In the genomic region with DNA sequence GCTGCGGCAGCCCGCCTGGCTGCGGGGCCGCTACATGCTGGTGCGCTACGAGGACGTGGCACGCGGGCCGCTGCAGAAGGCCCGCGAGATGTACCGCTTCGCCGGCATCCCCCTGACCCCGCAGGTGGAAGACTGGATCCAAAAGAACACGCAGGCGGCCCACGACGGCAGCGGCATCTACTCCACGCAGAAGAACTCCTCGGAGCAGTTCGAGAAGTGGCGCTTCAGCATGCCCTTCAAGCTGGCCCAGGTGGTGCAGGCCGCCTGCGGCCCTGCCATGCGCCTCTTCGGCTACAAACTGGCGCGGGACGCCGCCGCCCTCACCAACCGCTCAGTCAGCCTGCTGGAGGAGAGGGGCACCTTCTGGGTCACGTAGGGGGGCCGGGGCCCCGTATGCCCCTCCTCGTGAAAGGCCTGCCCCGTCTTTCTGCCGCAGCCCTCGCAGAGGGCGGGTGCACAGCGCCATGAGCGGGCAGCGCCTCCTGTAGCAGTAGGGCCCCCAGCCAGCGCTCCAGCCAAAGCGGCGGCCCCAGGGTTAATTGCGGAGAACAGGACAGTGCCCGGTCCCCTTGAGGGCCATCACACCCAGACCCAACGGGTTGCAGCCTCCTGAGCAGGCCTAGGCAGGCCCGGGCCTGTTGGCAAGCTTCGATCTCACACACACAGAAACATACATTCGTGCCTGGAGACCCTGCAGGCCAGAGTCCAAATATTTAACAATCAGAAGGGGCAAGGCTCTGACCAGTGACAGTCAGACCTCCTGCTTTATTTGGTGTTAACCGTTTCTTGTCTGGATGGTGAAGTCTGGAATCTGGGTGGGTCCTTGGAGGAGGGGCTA, we compare ENCODE assay signal across 12 cellular contexts. TPM values are rescaled to one million over a fixed set of nuclear protein-coding genes. Genes with fewer than 3 reads are reported as not detected.
DNase-seq lines count a peak whose midpoint lies in the region; TF ChIP-seq lines count a peak whose summit lies in the region.
"Had no signal": no experiment of that assay in that cellular context is flagged by ENCODE, and none has a peak within 500 bp of the region (broad histone marks: within the 10 kb centered on the region; RNA-seq: fewer than 3 reads in every experiment).

No MANE protein-coding gene starts in this region.

- TF ChIP-seq CTCF in chondrocyte (IDR thresholded peaks at IDR 0.05) = no peak
- no peak for TF ChIP-seq CTCF in suprapubic skin (IDR thresholded peaks at IDR 0.05)

- 93 to 94% methylated on average over 55 of the region's 56 CpGs for WGBS in mesodermal cell (ENCODE audit: insufficient coverage in 2 of 2), 2 experiments
- 83% methylated on average over 25 of the region's 56 CpGs for WGBS in suprapubic skin

- no peak overlapping the region for H3K4me3 Mint-ChIP-seq in chondrocyte (ENCODE audit: unreplicated experiment)
- H3K4me3 Mint-ChIP-seq: naive B cell; stimulated activated naive CD8-positive, alpha-beta T cell treated with anti-CD3 and anti-CD28 coated beads, Interleukin-15, Interleukin-2, amounts not matched to agents 100 ng/mL and 50 ng/mL, for 24 hours had no signal

- peaks cover 27% of the 10 kb centered on the region for H3K4me1 ChIP-seq in mesodermal cell (ENCODE audit: control insufficient read depth, insufficient read depth, low read length, poor library complexity, severe bottlenecking)
- peaks cover 52% of the 10 kb centered on the region for H3K4me1 ChIP-seq in suprapubic skin

- no peaks in the 10 kb centered on the region for H3K27me3 ChIP-seq in suprapubic skin

- peak overlapping the region; percentile 99 for H3K27ac Mint-ChIP-seq in chondrocyte (ENCODE audit: unreplicated experiment)
- H3K27ac Mint-ChIP-seq: naive B cell; stimulated activated naive CD8-positive, alpha-beta T cell treated with anti-CD3 and anti-CD28 coated beads, Interleukin-15, Interleukin-2, amounts not matched to agents 100 ng/mL and 50 ng/mL, for 24 hours had no signal

- H3K4me3 ChIP-seq in mesodermal cell (ENCODE audit: extremely low read depth, insufficient read depth, low read length, poor library complexity, severe bottlenecking) (no peak overlapping the region), suprapubic skin (no peak overlapping the region)

- H3K27ac ChIP-seq in mesodermal cell (ENCODE audit: low read depth, low read length, severe bottlenecking) (peak overlapping the region; percentile 96), suprapubic skin (peak overlapping the region; percentile 92)

- no peak for TF ChIP-seq EP300 in suprapubic skin (IDR thresholded peaks at IDR 0.05)

- H3K36me3 ChIP-seq in mesodermal cell (ENCODE audit: control insufficient read depth, insufficient read depth, low read length) (peaks cover 60% of the 10 kb centered on the region), suprapubic skin (peaks cover 28% of the 10 kb centered on the region)

- peak; percentile 27 for DNase-seq in NCI-H526 treated with DMSO at 0.1 percent for 48 hours (lab: John Stamatoyannopoulos, UW)
- no peak for DNase-seq in chondrocyte (ENCODE audit: low spot score)
- DNase-seq in suprapubic skin (ENCODE audit: low spot score in 2 of 2) = no peak
- no peak for DNase-seq in NCI-H1105 treated with DMSO at 0.1 percent for 48 hours (lab: John Stamatoyannopoulos, UW)
- no peak for DNase-seq in epidermal melanocyte (ENCODE audit: insufficient read length, low spot score)
- DNase-seq in NCI-H748 treated with DMSO at 0.1 percent for 48 hours (lab: John Stamatoyannopoulos, UW) = no peak
- DNase-seq in NCI-H510A treated with DMSO at 0.1 percent for 48 hours (lab: John Stamatoyannopoulos, UW) = no peak
- DNase-seq: activated effector memory CD4-positive, alpha-beta T cell treated with anti-CD3 and anti-CD28 coated beads, Interleukin-2, amount 50 U/mL, for 16 hours; COR-L47; naive B cell had no signal

- H3K9me3 ChIP-seq in mesodermal cell (ENCODE audit: control insufficient read depth, low read length) (no peaks in the 10 kb centered on the region), suprapubic skin (no peaks in the 10 kb centered on the region)

- H3K4me1 Mint-ChIP-seq in chondrocyte (ENCODE audit: low read depth) = peaks cover 32% of the 10 kb centered on the region

- no peak for TF ChIP-seq POLR2A in suprapubic skin (IDR thresholded peaks at IDR 0.05)

- H3K9me3 Mint-ChIP-seq in chondrocyte (ENCODE audit: low read depth) = no peaks in the 10 kb centered on the region
- H3K9me3 Mint-ChIP-seq: stimulated activated naive CD8-positive, alpha-beta T cell treated with anti-CD3 and anti-CD28 coated beads, Interleukin-15, Interleukin-2, amounts not matched to agents 100 ng/mL and 50 ng/mL, for 24 hours had no signal

- no peaks in the 10 kb centered on the region for H3K27me3 Mint-ChIP-seq in chondrocyte (ENCODE audit: low read depth)
- H3K27me3 Mint-ChIP-seq: naive B cell; stimulated activated naive CD8-positive, alpha-beta T cell treated with anti-CD3 and anti-CD28 coated beads, Interleukin-15, Interleukin-2, amounts not matched to agents 100 ng/mL and 50 ng/mL, for 24 hours had no signal

- peaks cover 25% of the 10 kb centered on the region for H3K36me3 Mint-ChIP-seq in chondrocyte (ENCODE audit: low read depth)
- H3K36me3 Mint-ChIP-seq: naive B cell had no signal

RNA-seq across cellular contexts. Expression of a gene that starts 44.1 kb away (rescaled TPM):
- total RNA-seq in chondrocyte (43.9 to 65.4 TPM (median 63.2 TPM) in 3 replicates), suprapubic skin (10 to 100 TPM; 17.9 to 29.3 (median 23.2) TPM)
- 13.5 TPM for polyA plus RNA-seq in mesodermal cell (2013, experiment 1 of 2)
- polyA plus RNA-seq in mesodermal cell (2013, experiment 2 of 2) = 11.0 TPM
